Comparison of ENCODE assay signal across 8 cellular contexts in the genomic region with DNA sequence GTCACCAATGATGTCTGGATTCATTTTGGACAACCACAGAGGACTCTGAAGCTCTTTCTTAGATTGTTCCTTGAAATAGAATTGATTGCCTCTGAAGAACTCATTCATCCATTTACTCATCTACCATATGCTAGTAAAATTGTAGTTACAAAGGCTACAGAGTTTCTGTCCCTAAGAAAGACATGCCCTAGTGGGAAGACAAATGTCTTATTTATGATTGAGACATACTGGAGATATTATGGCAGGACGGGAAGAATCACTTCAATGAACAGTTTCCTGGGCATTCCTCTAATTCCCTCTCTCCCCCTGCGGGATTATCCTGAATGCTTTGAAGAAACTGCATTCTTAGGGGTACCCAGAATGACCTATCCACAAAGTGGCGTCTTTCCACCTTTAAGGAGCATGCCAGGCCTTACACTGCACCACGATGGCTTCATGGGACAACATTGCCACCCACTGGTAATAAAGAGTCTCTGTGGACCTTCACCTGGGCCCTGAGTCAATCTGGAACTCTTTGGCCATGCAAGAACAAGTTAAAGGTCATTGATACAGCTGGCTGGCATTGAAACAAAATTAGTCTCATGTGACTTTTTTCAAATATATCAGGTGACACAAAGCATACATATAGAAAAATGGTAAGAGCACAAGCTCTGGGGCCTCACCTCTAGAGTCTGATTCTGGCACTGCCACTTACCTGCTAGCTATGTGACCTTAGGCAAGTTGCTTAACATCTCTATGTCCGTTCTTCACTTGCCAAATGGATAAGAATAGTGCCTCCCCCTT. TPM values are rescaled to one million over a fixed set of nuclear protein-coding genes. Genes with fewer than 3 reads are reported as not detected.
DNase-seq lines count a peak whose midpoint lies in the region; ATAC-seq, FAIRE-seq and TF ChIP-seq lines count a peak whose summit lies in the region.

No MANE protein-coding gene starts in this region.

- DNase-seq in AG08396 (ENCODE audit: low spot score) (peak; percentile 76), NCI-H2171 (lab: John Stamatoyannopoulos, UW) (peak; percentile 62), WTC11 (ENCODE audit: low spot score) (peak; percentile 49), MCF 10A (ENCODE audit: unreplicated experiment) (peak; percentile 81)
- peak; percentile 34 to 39 for DNase-seq in stimulated activated CD4-positive, alpha-beta T cell treated with anti-CD3 and anti-CD28 coated beads, Interleukin-2, amount 100 ng/mL, for 48 hours

- H3K9me3 Mint-ChIP-seq in WTC11 (no peaks in the 10 kb centered on the region), MCF 10A (ENCODE audit: unreplicated experiment) (no peaks in the 10 kb centered on the region)

- intact Hi-C loops in MCF 10A (cut with micrococcal nuclease), result loop anchor here (1.0 to 10.0 kb wide), 5 partner anchors 126 to 489 kb away; a partner anchor contains a TSS

- no peaks in the 10 kb centered on the region for H3K4me1 Mint-ChIP-seq in WTC11
- no peaks in the 10 kb centered on the region for H3K4me1 Mint-ChIP-seq in MCF 10A (ENCODE audit: insufficient read depth, unreplicated experiment)

- FAIRE-seq in islet of Langerhans (lab: Jason Lieb, UNC), result peak; percentile 38

- H3K27me3 Mint-ChIP-seq in WTC11 (ENCODE audit: low read depth) (no peaks in the 10 kb centered on the region), MCF 10A (ENCODE audit: insufficient read depth, unreplicated experiment) (no peaks in the 10 kb centered on the region)

- no peak overlapping the region for H3K4me3 Mint-ChIP-seq in WTC11
- no peak overlapping the region for H3K4me3 Mint-ChIP-seq in MCF 10A (ENCODE audit: unreplicated experiment)

- CTCF ChIA-PET in WTC11 (lab: Charles Lee), result interaction anchor here (0.9 to 3.2 kb wide), 3 partner anchors 68 to 265 kb away, joined by 3 to 29 read pairs (median 7); no protein-coding TSS in a partner anchor
- CTCF ChIA-PET in MCF 10A (lab: Yijun Ruan, JAX), result interaction anchor here (0.5 to 5.4 kb wide), 47 partner anchors 8 to 961 kb away, joined by 3 to 124 read pairs (median 4); a partner anchor contains a TSS

- BruUV-seq in MCF 10A (replicated peaks; lab: Mats Ljungman, UMichigan), result no TSS peak

- TF ChIP-seq CTCF in WTC11 (IDR thresholded peaks at IDR 0.05) (peak; percentile 17; the same call in 1 of the 2 replicates), MCF 10A (IDR thresholded peaks at IDR 0.05; ENCODE audit: unreplicated experiment) (peak; percentile 87)

- H3K36me3 Mint-ChIP-seq in WTC11 (no peaks in the 10 kb centered on the region), MCF 10A (ENCODE audit: insufficient read depth, unreplicated experiment) (no peaks in the 10 kb centered on the region)

- ATAC-seq in GM18868 (IDR thresholded peaks at IDR 0.05; ENCODE audit: unreplicated experiment), result peak; percentile 97
- peak; percentile 94 for ATAC-seq in HG03045 (IDR thresholded peaks at IDR 0.05; ENCODE audit: unreplicated experiment)
- peak; percentile 100 for ATAC-seq in WTC11

- POLR2A ChIA-PET in WTC11 (lab: Charles Lee), result no interaction called here
- POLR2A ChIA-PET in MCF 10A (lab: Yijun Ruan, JAX), result interaction anchor here (0.9 to 2.2 kb wide), 5 partner anchors 207 to 265 kb away, joined by 3 to 8 read pairs (median 6); no protein-coding TSS in a partner anchor

- H3K27ac Mint-ChIP-seq in WTC11, result no peak overlapping the region
- no peak overlapping the region for H3K27ac Mint-ChIP-seq in MCF 10A (ENCODE audit: low read depth, unreplicated experiment)

TF ChIP-seq in WTC11, 78 proteins besides CTCF, POLR2A, EP300 and RAD21:
- peak; percentile 44; the same call in 1 of the 2 replicates for TF ChIP-seq GABPB1 (CRISPR knock-in tag; IDR thresholded peaks at IDR 0.05)
- TF ChIP-seq IRF2 (CRISPR knock-in tag; IDR thresholded peaks at IDR 0.05; ENCODE audit: borderline replicate concordance, low read depth), result no peak
- no peak for TF ChIP-seq JUN (CRISPR knock-in tag; IDR thresholded peaks at IDR 0.05)

RNA-seq across cellular contexts. Expression of a gene that starts 32.1 kb away (rescaled TPM):
- total RNA-seq in WTC11 (2021) (not detected in 3 replicates), MCF 10A (2022) (not detected in 2 replicates)

Comparison
In these comparisons a context has a peak if more than half of its experiments do, and no peak if none do; other contexts are left out.
1. Peak in every context shown above with its lines: DNase-seq and ATAC-seq.